2 cellular contexts compared by ENCODE assay signal in the genomic region with DNA sequence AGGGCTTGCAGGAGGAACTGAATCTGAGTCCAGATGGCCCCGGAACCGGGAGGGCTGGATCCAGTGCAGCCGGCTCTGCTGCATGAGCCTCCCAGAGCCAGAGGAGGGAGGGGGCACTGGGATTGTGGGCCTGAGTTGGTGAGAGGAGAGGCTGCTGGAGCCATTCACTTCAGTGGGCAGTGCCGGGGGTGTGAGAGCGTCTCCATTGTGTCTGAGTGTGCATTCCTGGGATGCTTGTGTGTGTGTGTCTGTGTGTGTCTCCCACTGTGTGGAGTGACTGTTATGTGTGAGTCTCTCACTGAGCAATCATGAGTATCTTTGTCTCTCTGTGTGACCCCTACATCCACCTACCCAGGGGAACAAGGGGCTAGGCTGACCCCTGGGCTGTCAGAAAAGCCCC. TPM values are rescaled to one million over a fixed set of nuclear protein-coding genes. Genes with fewer than 3 reads are reported as not detected.
"Had no signal": no experiment of that assay in that cellular context is flagged by ENCODE, and none has a peak within 500 bp of the region (broad histone marks: within the 10 kb centered on the region; RNA-seq: fewer than 3 reads in every experiment).

No MANE protein-coding gene starts in this region.

RNA-seq across cellular contexts. Expression of gene GRAP, which starts 17.0 kb away (rescaled TPM):
- total RNA-seq: myocyte, osteoblast had no signal
